ENCODE assay signal across 25 cellular contexts in genomic region chrX:40863671-40864070, GRCh38.
"Had no signal": no experiment of that assay in that cellular context is flagged by ENCODE, and none has a peak within 500 bp of the region (broad histone marks: within the 10 kb centered on the region; RNA-seq: fewer than 3 reads in every experiment).

No MANE protein-coding gene starts in this region.

- H3K36me3 ChIP-seq: cardiac muscle cell, SJSA1 had no signal

- H3K9me3 ChIP-seq: SJSA1 had no signal

- ATAC-seq: activated CD8-positive, alpha-beta memory T cell treated with anti-CD3 and anti-CD28 coated beads, Interleukin-2, amount 10 ng/mL, durations not matched to agents 7 days and 5 days; body of pancreas; PC-3; T-helper 17 cell had no signal

- H3K9me3 Mint-ChIP-seq: activated B cell treated with CpG ODN at 0.5 μM for 24 hours; activated CD4-positive, alpha-beta T cell treated with anti-CD3 and anti-CD28 coated beads, Interleukin-2, amount 10 ng/mL, durations not matched to agents 24 days and 14 days; activated naive CD4-positive, alpha-beta T cell treated with anti-CD3 and anti-CD28 coated beads, Interleukin-2, amount 50 U/mL, for 24 hours had no signal

- H3K4me3 ChIP-seq: body of pancreas, cardiac muscle cell, SJSA1 had no signal

- H3K4me2 ChIP-seq: KMS-11 had no signal

- H3K27me3 ChIP-seq: body of pancreas, cardiac muscle cell, SJSA1 had no signal

- H3K36me3 Mint-ChIP-seq: activated naive CD4-positive, alpha-beta T cell treated with anti-CD3 and anti-CD28 coated beads, Interleukin-2, amount 50 U/mL, for 24 hours had no signal

- H3K4me1 Mint-ChIP-seq: activated B cell treated with CpG ODN at 0.5 μM for 24 hours; activated CD4-positive, alpha-beta T cell treated with anti-CD3 and anti-CD28 coated beads, Interleukin-2, amount 10 ng/mL, durations not matched to agents 24 days and 14 days; activated CD8-positive, alpha-beta memory T cell treated with anti-CD3 and anti-CD28 coated beads, Interleukin-2, amount 10 ng/mL, durations not matched to agents 7 days and 5 days; activated naive CD4-positive, alpha-beta T cell treated with anti-CD3 and anti-CD28 coated beads, Interleukin-2, amount 50 U/mL, for 24 hours; T-helper 17 cell had no signal

- H3K27ac Mint-ChIP-seq: activated B cell treated with CpG ODN at 0.5 μM for 24 hours; activated CD4-positive, alpha-beta T cell treated with anti-CD3 and anti-CD28 coated beads, Interleukin-2, amount 10 ng/mL, durations not matched to agents 24 days and 14 days; activated CD8-positive, alpha-beta memory T cell treated with anti-CD3 and anti-CD28 coated beads, Interleukin-2, amount 10 ng/mL, durations not matched to agents 7 days and 5 days; activated naive CD4-positive, alpha-beta T cell treated with anti-CD3 and anti-CD28 coated beads, Interleukin-2, amount 50 U/mL, for 24 hours; activated T-cell treated with anti-CD3 and anti-CD28 coated beads, Interleukin-2, amount 50 U/mL, for 24 hours; activated T-helper 1 cell treated with anti-CD3 and anti-CD28 coated beads, Interleukin-12 subunit alpha, Interleukin-12 subunit beta, Interleukin-2, Interleukin-4 antibody, amounts not matched to agents 30 ng/mL and 10 ng/mL and 1 ng/mL, durations not matched to agents 14 hours and 24 hours and 36 hours; T-helper 17 cell had no signal

- H3K27ac ChIP-seq: body of pancreas, cardiac muscle cell, KMS-11, SJSA1 had no signal

- H3K4me1 ChIP-seq: body of pancreas had no signal

- H3K27me3 Mint-ChIP-seq: activated B cell treated with CpG ODN at 0.5 μM for 24 hours; activated naive CD4-positive, alpha-beta T cell treated with anti-CD3 and anti-CD28 coated beads, Interleukin-2, amount 50 U/mL, for 24 hours; T-helper 17 cell had no signal

- H3K9ac ChIP-seq: KMS-11 had no signal

- DNase-seq: activated B cell treated with CpG ODN at 0.5 μM for 24 hours; activated CD4-positive, alpha-beta T cell treated with anti-CD3 and anti-CD28 coated beads for 1 hour; activated CD4-positive, alpha-beta T cell treated with anti-CD3 and anti-CD28 coated beads, Interleukin-2, amount 10 ng/mL, durations not matched to agents 24 days and 14 days; activated CD4-positive, alpha-beta T cell treated with anti-CD3 and anti-CD28 coated beads, Interleukin-2, amount 50 U/mL, for 48 hours; activated CD8-positive, alpha-beta memory T cell treated with anti-CD3 and anti-CD28 coated beads, Interleukin-2, amount 10 ng/mL, durations not matched to agents 7 days and 5 days; activated effector memory CD4-positive, alpha-beta T cell treated with Interleukin-2 at 50 U/mL for 16 hours; activated naive CD4-positive, alpha-beta T cell; activated T-cell treated with anti-CD3 and anti-CD28 coated beads, Interleukin-2, amount 50 U/mL, for 24 hours; aorta; body of pancreas; NCI-H1092; NCI-H1417; NCI-H1930; NCI-H345; NCI-H510A; NCI-H526 treated with DMSO at 0.1 percent for 48 hours; PC-3; SHP77; T-helper 17 cell; T-helper 9 cell had no signal

- H3K4me3 Mint-ChIP-seq: activated B cell treated with CpG ODN at 0.5 μM for 24 hours; activated CD4-positive, alpha-beta T cell treated with anti-CD3 and anti-CD28 coated beads, Interleukin-2, amount 10 ng/mL, durations not matched to agents 24 days and 14 days; activated CD8-positive, alpha-beta memory T cell treated with anti-CD3 and anti-CD28 coated beads, Interleukin-2, amount 10 ng/mL, durations not matched to agents 7 days and 5 days; activated naive CD4-positive, alpha-beta T cell treated with anti-CD3 and anti-CD28 coated beads, Interleukin-2, amount 50 U/mL, for 24 hours; activated T-cell treated with anti-CD3 and anti-CD28 coated beads, Interleukin-2, amount 50 U/mL, for 24 hours; activated T-helper 1 cell treated with anti-CD3 and anti-CD28 coated beads, Interleukin-12 subunit alpha, Interleukin-12 subunit beta, Interleukin-2, Interleukin-4 antibody, amounts not matched to agents 30 ng/mL and 10 ng/mL and 1 ng/mL, durations not matched to agents 14 hours and 24 hours and 36 hours; T-helper 17 cell had no signal
